ENCODE assay signal across 8 cellular contexts in genomic region chr2:57097855-57098254, GRCh38.
"Had no signal": no experiment of that assay in that cellular context is flagged by ENCODE, and none has a peak within 500 bp of the region (broad histone marks: within the 10 kb centered on the region; RNA-seq: fewer than 3 reads in every experiment).

No MANE protein-coding gene starts in this region.

- DNase-seq: GDM1, GF-D8 had no signal

- H3K4me3 ChIP-seq: GM12878 had no signal

- ATAC-seq: GM12878 had no signal

- FAIRE-seq: G401.6, GM12878, GM12891, GM12892, GM18507, GM19239 had no signal
